Comparison of ENCODE assay signal across 8 cellular contexts in the genomic region with DNA sequence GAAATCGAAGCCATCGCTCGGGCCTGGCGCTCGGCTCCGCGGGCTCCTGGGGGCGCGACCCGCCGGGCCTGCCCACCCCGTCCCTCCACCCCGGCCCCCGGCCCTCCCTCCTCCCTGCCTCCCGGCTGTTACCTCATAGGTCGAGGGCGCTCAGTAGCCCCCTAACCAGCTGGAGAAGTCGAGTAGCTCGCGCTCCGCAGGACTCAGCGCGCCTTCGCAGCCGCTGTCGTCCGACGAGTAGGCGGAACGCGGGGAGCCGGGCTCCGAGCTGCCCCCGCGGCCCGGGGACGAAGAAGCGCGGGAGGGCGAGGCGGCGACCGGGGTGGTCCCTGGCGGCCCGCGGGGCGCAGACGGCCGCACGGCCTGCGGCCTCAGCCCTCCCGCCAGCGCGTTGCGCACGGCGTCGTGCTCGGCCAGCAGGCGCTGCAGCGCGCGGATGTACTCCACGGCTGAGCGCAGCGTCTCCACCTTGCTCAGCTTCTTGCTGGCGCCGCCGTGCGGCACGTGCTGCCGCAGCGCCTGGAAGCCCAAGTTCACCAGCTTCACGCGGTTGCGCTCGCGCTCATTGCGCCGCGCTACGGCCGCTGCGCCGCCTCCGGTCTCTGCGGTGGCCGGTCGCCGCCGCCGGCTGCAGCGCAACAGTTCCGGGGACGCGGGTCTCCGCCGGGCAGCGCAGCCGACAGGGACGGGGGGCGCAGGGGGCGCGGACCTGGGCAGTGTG. TPM values are rescaled to one million over a fixed set of nuclear protein-coding genes. Genes with fewer than 3 reads are reported as not detected.
A peak's percentile ranks its signal among the peaks of the same experiment; 100 is the strongest.
DNase-seq lines count a peak whose midpoint lies in the region; ATAC-seq and TF ChIP-seq lines count a peak whose summit lies in the region.

No MANE protein-coding gene starts in this region.

- intact Hi-C loops in activated B cell treated with CpG ODN at 0.5 μM for 24 hours (cut with micrococcal nuclease), result loop anchor here (1.0 to 5.0 kb wide), 5 partner anchors 32 to 417 kb away; a partner anchor contains a TSS

- H3K27me3 ChIP-seq in endocrine pancreas (ENCODE audit: control insufficient read depth, insufficient read depth, low read length), result no peaks in the 10 kb centered on the region
- H3K27me3 ChIP-seq in thymus (ENCODE audit: control insufficient read depth, insufficient read depth), result peaks cover 48% of the 10 kb centered on the region

- H3K4me3 ChIP-seq in endocrine pancreas (ENCODE audit: control insufficient read depth, insufficient read depth, low read length), result no peak overlapping the region
- peak overlapping the region; percentile 34 for H3K4me3 ChIP-seq in thymus (ENCODE audit: low read length)

- H3K9me3 Mint-ChIP-seq in activated B cell treated with CpG ODN at 0.5 μM for 24 hours, result no peaks in the 10 kb centered on the region
- H3K9me3 Mint-ChIP-seq in memory B cell, result no peaks in the 10 kb centered on the region

- peak; percentile 23 for ATAC-seq in activated B cell treated with CpG ODN at 0.5 μM for 24 hours (ENCODE audit: low read depth)
- ATAC-seq in memory B cell (ENCODE audit: low read depth), result peak; percentile 43
- no peak for ATAC-seq in GM18867 (IDR thresholded peaks at IDR 0.05; ENCODE audit: unreplicated experiment)

- no peaks in the 10 kb centered on the region for H3K36me3 ChIP-seq in endocrine pancreas (ENCODE audit: control insufficient read depth, insufficient read depth, low read length)
- H3K36me3 ChIP-seq in thymus (ENCODE audit: control insufficient read depth, insufficient read depth), result no peaks in the 10 kb centered on the region

- H3K4me3 Mint-ChIP-seq in activated B cell treated with CpG ODN at 0.5 μM for 24 hours (peak overlapping the region; percentile 70), memory B cell (peak overlapping the region; percentile 73)

- 2% methylated on average over 104 of the region's 104 CpGs for WGBS in thymus

- CTCF ChIA-PET in activated B cell treated with CpG ODN at 0.5 μM for 24 hours (lab: Charles Lee), result interaction anchor here (1.0 to 1.3 kb wide), 3 partner anchors 35 to 151 kb away, joined by 4 to 7 read pairs (median 5); no protein-coding TSS in a partner anchor

- peak overlapping the region; percentile 74 for H3K27ac Mint-ChIP-seq in activated B cell treated with CpG ODN at 0.5 μM for 24 hours
- H3K27ac Mint-ChIP-seq in memory B cell, result no peak overlapping the region

- TF ChIP-seq CTCF in activated B cell treated with CpG ODN at 0.5 μM for 24 hours (IDR thresholded peaks at IDR 0.05), result no peak

- peaks cover 41% of the 10 kb centered on the region for H3K4me1 Mint-ChIP-seq in activated B cell treated with CpG ODN at 0.5 μM for 24 hours
- H3K4me1 Mint-ChIP-seq in memory B cell, result peaks cover 23% of the 10 kb centered on the region

- POLR2A ChIA-PET in activated B cell treated with CpG ODN at 0.5 μM for 24 hours (lab: Charles Lee), result interaction anchor here (1.0 to 1.4 kb wide), 4 partner anchors 30 to 131 kb away, joined by 3 to 16 read pairs (median 4); a partner anchor contains a TSS

- H3K27ac ChIP-seq in thymus (ENCODE audit: low read depth), result peak overlapping the region; percentile 22

- DNase-seq in NCI-H82 (lab: John Stamatoyannopoulos, UW) (peak; percentile 28), NCI-H82 treated with DMSO at 0.1 percent for 48 hours (lab: John Stamatoyannopoulos, UW; ENCODE audit: unreplicated experiment) (no peak), activated B cell treated with CpG ODN at 0.5 μM for 24 hours (peak; percentile 55), memory B cell (ENCODE audit: low spot score in 2 of 2) (peak in 1 of 2 donors; percentile 39), GM19238 (ENCODE audit: insufficient read length, low spot score) (no peak)

- H3K27me3 Mint-ChIP-seq in activated B cell treated with CpG ODN at 0.5 μM for 24 hours (peaks cover 6% of the 10 kb centered on the region), memory B cell (peaks cover 11% of the 10 kb centered on the region)

- H3K9ac ChIP-seq in endocrine pancreas (ENCODE audit: control insufficient read depth, insufficient read depth, low read length), result peak overlapping the region; percentile 33

- H3K4me1 ChIP-seq in endocrine pancreas (ENCODE audit: control insufficient read depth, insufficient read depth, low read length) (no peaks in the 10 kb centered on the region), thymus (ENCODE audit: control insufficient read depth, insufficient read depth, low read length) (peaks cover 3% of the 10 kb centered on the region)

- no peaks in the 10 kb centered on the region for H3K36me3 Mint-ChIP-seq in activated B cell treated with CpG ODN at 0.5 μM for 24 hours (ENCODE audit: low read depth)
- no peaks in the 10 kb centered on the region for H3K36me3 Mint-ChIP-seq in memory B cell

- H3K9me3 ChIP-seq in endocrine pancreas (ENCODE audit: control insufficient read depth, low read length) (no peaks in the 10 kb centered on the region), thymus (ENCODE audit: control insufficient read depth) (no peaks in the 10 kb centered on the region)

RNA-seq across cellular contexts. Expression of a gene that starts 0.6 kb away (rescaled TPM):
- total RNA-seq in activated B cell treated with CpG ODN at 0.5 μM for 24 hours, result 1.3 and 1.4 TPM in 2 replicates
- polyA plus RNA-seq in thymus, result 1.6 TPM

RNA-seq across cellular contexts. Expression of a gene that starts 32.0 kb away (rescaled TPM):
- total RNA-seq in activated B cell treated with CpG ODN at 0.5 μM for 24 hours, result 5.2 and 8.8 TPM in 2 replicates
- polyA plus RNA-seq in thymus, result 18.9 TPM

RNA-seq across cellular contexts. Expression of a gene that starts 32.1 kb away (rescaled TPM):
- 6.8 and 7.3 TPM in 2 replicates for total RNA-seq in activated B cell treated with CpG ODN at 0.5 μM for 24 hours
- 15.7 TPM for polyA plus RNA-seq in thymus

Comparison
In these comparisons a context has a peak if more than half of its experiments do, and no peak if none do; other contexts are left out.
1. DNase-seq: peak in NCI-H82 (single experiment) and activated B cell treated with CpG ODN at 0.5 μM for 24 hours (single experiment); none in NCI-H82 treated with DMSO at 0.1 percent for 48 hours (single experiment) and GM19238 (single experiment).